ENCODE assay signal across 13 cellular contexts in genomic region chr3:196624907-196625306, GRCh38. TPM values are rescaled to one million over a fixed set of nuclear protein-coding genes. Genes with fewer than 3 reads are reported as not detected.
DNase-seq lines count a peak whose midpoint lies in the region; ATAC-seq and TF ChIP-seq lines count a peak whose summit lies in the region.
"Had no signal": no experiment of that assay in that cellular context is flagged by ENCODE, and none has a peak within 500 bp of the region (broad histone marks: within the 10 kb centered on the region; RNA-seq: fewer than 3 reads in every experiment).

No MANE protein-coding gene starts in this region.

- H3K27ac Mint-ChIP-seq in activated T-cell treated with anti-CD3 and anti-CD28 coated beads, Interleukin-2, amount 50 U/mL, for 24 hours = peak overlapping the region; percentile 90
- H3K27ac Mint-ChIP-seq in activated naive CD4-positive, alpha-beta T cell treated with anti-CD3 and anti-CD28 coated beads, Interleukin-2, amount 50 U/mL, for 72 hours = peak overlapping the region; percentile 65 to 74
- H3K27ac Mint-ChIP-seq in osteocyte (ENCODE audit: unreplicated experiment) = no peak overlapping the region
- H3K27ac Mint-ChIP-seq: progenitor cell of endocrine pancreas had no signal

- peaks cover 12% of the 10 kb centered on the region for H3K4me1 ChIP-seq in thymus (ENCODE audit: control insufficient read depth, insufficient read depth, low read length)

- no peaks in the 10 kb centered on the region for H3K36me3 Mint-ChIP-seq in activated T-cell treated with anti-CD3 and anti-CD28 coated beads, Interleukin-2, amount 50 U/mL, for 24 hours (ENCODE audit: low read depth)
- peaks cover 0 to 5% of the 10 kb centered on the region in 2 donors for H3K36me3 Mint-ChIP-seq in activated naive CD4-positive, alpha-beta T cell treated with anti-CD3 and anti-CD28 coated beads, Interleukin-2, amount 50 U/mL, for 72 hours
- H3K36me3 Mint-ChIP-seq in osteocyte (ENCODE audit: unreplicated experiment) = no peaks in the 10 kb centered on the region

- H3K27ac ChIP-seq in thymus (ENCODE audit: low read depth) = peak overlapping the region; percentile 75

- no peaks in the 10 kb centered on the region for H3K9me3 ChIP-seq in thymus (ENCODE audit: control insufficient read depth)

- H3K27me3 ChIP-seq in thymus (ENCODE audit: control insufficient read depth, insufficient read depth) = no peaks in the 10 kb centered on the region

- DNase-seq in activated T-cell treated with anti-CD3 and anti-CD28 coated beads, Interleukin-2, amount 50 U/mL, for 24 hours = no peak
- DNase-seq in activated T-cell treated with anti-CD3 and anti-CD28 coated beads for 4 hours (no peak), midbrain (lab: John Stamatoyannopoulos, UW) (peak; percentile 19), osteocyte (ENCODE audit: extremely low spot score, unreplicated experiment) (no peak), NCI-H2171 (lab: John Stamatoyannopoulos, UW) (no peak)
- DNase-seq in activated naive CD4-positive, alpha-beta T cell treated with anti-CD3 and anti-CD28 coated beads, Interleukin-2, amount 50 U/mL, for 72 hours (ENCODE audit: low spot score in 2 of 2) = peak in 1 of 2 donors; percentile 26
- DNase-seq: activated effector memory CD4-positive, alpha-beta T cell treated with Interleukin-2 at 50 U/mL for 16 hours; effector CD8-positive, alpha-beta T cell; NCI-H524 treated with DMSO at 0.1 percent for 48 hours; T-helper 9 cell had no signal

- H3K4me3 Mint-ChIP-seq in activated T-cell treated with anti-CD3 and anti-CD28 coated beads, Interleukin-2, amount 50 U/mL, for 24 hours = peak overlapping the region; percentile 71
- no peak overlapping the region for H3K4me3 Mint-ChIP-seq in osteocyte (ENCODE audit: unreplicated experiment)

- H3K27me3 Mint-ChIP-seq in activated T-cell treated with anti-CD3 and anti-CD28 coated beads, Interleukin-2, amount 50 U/mL, for 24 hours = no peaks in the 10 kb centered on the region
- H3K27me3 Mint-ChIP-seq in osteocyte (ENCODE audit: unreplicated experiment) = peaks cover 14% of the 10 kb centered on the region

- H3K9me3 Mint-ChIP-seq in activated T-cell treated with anti-CD3 and anti-CD28 coated beads, Interleukin-2, amount 50 U/mL, for 24 hours = no peaks in the 10 kb centered on the region
- H3K9me3 Mint-ChIP-seq in activated naive CD4-positive, alpha-beta T cell treated with anti-CD3 and anti-CD28 coated beads, Interleukin-2, amount 50 U/mL, for 72 hours = no peaks in the 10 kb centered on the region
- no peaks in the 10 kb centered on the region for H3K9me3 Mint-ChIP-seq in osteocyte (ENCODE audit: unreplicated experiment)

- ATAC-seq in activated naive CD4-positive, alpha-beta T cell treated with anti-CD3 and anti-CD28 coated beads, Interleukin-2, amount 50 U/mL, for 72 hours = no peak
- no peak for ATAC-seq in HG03039 (IDR thresholded peaks at IDR 0.05; ENCODE audit: unreplicated experiment)

- H3K36me3 ChIP-seq in thymus (ENCODE audit: control insufficient read depth, insufficient read depth) = no peaks in the 10 kb centered on the region

- no peak overlapping the region for H3K4me3 ChIP-seq in thymus (ENCODE audit: low read length)

- TF ChIP-seq CTCF in osteocyte (IDR thresholded peaks at IDR 0.05) = no peak

- WGBS in thymus = 90% methylated on average over 16 of the region's 16 CpGs

- peaks cover 56% of the 10 kb centered on the region for H3K4me1 Mint-ChIP-seq in activated T-cell treated with anti-CD3 and anti-CD28 coated beads, Interleukin-2, amount 50 U/mL, for 24 hours (ENCODE audit: low read depth)
- peaks cover 6% of the 10 kb centered on the region for H3K4me1 Mint-ChIP-seq in osteocyte (ENCODE audit: unreplicated experiment)

RNA-seq across cellular contexts. Expression of gene NRROS, which starts 14.6 kb away (rescaled TPM):
- total RNA-seq in activated naive CD4-positive, alpha-beta T cell treated with anti-CD3 and anti-CD28 coated beads, Interleukin-2, amount 50 U/mL, for 72 hours = 10 to 100 TPM; 17.2 to 27.7 TPM
- polyA plus RNA-seq in thymus = 5.2 TPM
- 0.13 and 0.24 TPM in 2 replicates for total RNA-seq in osteocyte

RNA-seq across cellular contexts. Expression of gene FBXO45, which starts 56.4 kb away (rescaled TPM):
- 10 to 100 TPM; 14.9 to 15.4 TPM for total RNA-seq in activated naive CD4-positive, alpha-beta T cell treated with anti-CD3 and anti-CD28 coated beads, Interleukin-2, amount 50 U/mL, for 72 hours
- 7.0 TPM for polyA plus RNA-seq in thymus
- 7.8 and 8.2 TPM in 2 replicates for total RNA-seq in osteocyte

RNA-seq across cellular contexts. Expression of gene WDR53, which starts 56.6 kb away (rescaled TPM):
- total RNA-seq in activated naive CD4-positive, alpha-beta T cell treated with anti-CD3 and anti-CD28 coated beads, Interleukin-2, amount 50 U/mL, for 72 hours = 10 to 100 TPM; 16.2 to 23.2 TPM
- polyA plus RNA-seq in thymus = 28.1 TPM
- total RNA-seq in osteocyte = 15.4 and 16.5 TPM in 2 replicates

Comparison
In these comparisons a context has a peak if more than half of its experiments do, and no peak if none do; other contexts are left out.
1. RNA of gene NRROS, which starts 14.6 kb away (total RNA-seq): 17.2 to 27.7 TPM in activated naive CD4-positive, alpha-beta T cell treated with anti-CD3 and anti-CD28 coated beads, Interleukin-2, amount 50 U/mL, for 72 hours; 0.13 to 0.24 TPM in osteocyte; every median in the first group is over 10 times any median in the second.